Comparison of ENCODE assay signal across 9 cellular contexts in genomic region chr15:42493694-42494093, GRCh38. TPM values are rescaled to one million over a fixed set of nuclear protein-coding genes. Genes with fewer than 3 reads are reported as not detected.
A peak's percentile ranks its signal among the peaks of the same experiment; 100 is the strongest.
DNase-seq lines count a peak whose midpoint lies in the region; ATAC-seq and TF ChIP-seq lines count a peak whose summit lies in the region.
"Had no signal": no experiment of that assay in that cellular context is flagged by ENCODE, and none has a peak within 500 bp of the region (broad histone marks: within the 10 kb centered on the region; RNA-seq: fewer than 3 reads in every experiment).

No MANE protein-coding gene starts in this region.

- H3K9ac ChIP-seq in OCI-LY3 (ENCODE audit: low read length), result no peak overlapping the region
- no peak overlapping the region for H3K9ac ChIP-seq in mesendoderm (ENCODE audit: low read length)

- peaks cover 46% of the 10 kb centered on the region for H3K79me2 ChIP-seq in OCI-LY3 (ENCODE audit: low read length)
- H3K79me2 ChIP-seq in mesendoderm (ENCODE audit: control insufficient read depth, insufficient read depth, low read length), result peaks cover 4% of the 10 kb centered on the region

- in situ Hi-C loops in gastrocnemius medialis (cut with MboI; ENCODE audit: low sequenced_read_pairs in 4 of 4), result no loop called here

- peaks cover 2% of the 10 kb centered on the region for H3K79me1 ChIP-seq in mesendoderm (ENCODE audit: low read length)

- no peak overlapping the region for H4K5ac ChIP-seq in mesendoderm (ENCODE audit: low read length)

- no peak for TF ChIP-seq CTCF in OCI-LY3 (IDR thresholded peaks at IDR 0.05; ENCODE audit: low read depth, low read length)
- no peak for TF ChIP-seq CTCF in coronary artery (IDR thresholded peaks at IDR 0.05)
- TF ChIP-seq CTCF in gastrocnemius medialis (IDR thresholded peaks at IDR 0.05 in 4 of 5, conservative IDR thresholded peaks at IDR 0.05 in 1 of 5), result no peak

- H2BK120ac ChIP-seq in mesendoderm (ENCODE audit: low read depth, low read length), result no peak overlapping the region

- no CpG with 5 or more reads among the region's 1 CpG for WGBS in mesendoderm (ENCODE audit: extremely low coverage, insufficient coverage, low lambda C conversion rate)

- DNase-seq in SIG-M5 treated with dmso at 0.1 percent for 504 hours (lab: John Stamatoyannopoulos, UW; ENCODE audit: unreplicated experiment), result peak; percentile 69
- DNase-seq in SIG-M5 (lab: John Stamatoyannopoulos, UW), result no peak
- no peak for DNase-seq in coronary artery (ENCODE audit: low spot score)
- no peak for DNase-seq in gastrocnemius medialis
- no peak for DNase-seq in HT-29 (ENCODE audit: low spot score)
- DNase-seq in mesendoderm, result no peak
- no peak for DNase-seq in MG63
- DNase-seq: 8988T had no signal

- H3K4me3 ChIP-seq in OCI-LY3 (ENCODE audit: low read length), result no peak overlapping the region
- H3K4me3 ChIP-seq in coronary artery, result no peak overlapping the region
- no peak overlapping the region for H3K4me3 ChIP-seq in gastrocnemius medialis
- H3K4me3 ChIP-seq in mesendoderm (ENCODE audit: low read length), result no peak overlapping the region
- H3K4me3 ChIP-seq in MG63, result no peak overlapping the region

- no peak overlapping the region for H3K56ac ChIP-seq in mesendoderm (ENCODE audit: low read length)

- no peak overlapping the region for H2BK15ac ChIP-seq in mesendoderm (replicated peaks; ENCODE audit: low read depth)

- H4K20me1 ChIP-seq in OCI-LY3 (ENCODE audit: insufficient read depth, low read length), result no peaks in the 10 kb centered on the region

- no peak overlapping the region for H4K8ac ChIP-seq in mesendoderm (ENCODE audit: low read depth, low read length)

- TF ChIP-seq POLR2A in gastrocnemius medialis (IDR thresholded peaks at IDR 0.05), result no peak

- H3K4ac ChIP-seq in mesendoderm (ENCODE audit: low read depth, low read length), result no peak overlapping the region

- H3K4me1 ChIP-seq in OCI-LY3 (ENCODE audit: low read length) (peaks cover 25% of the 10 kb centered on the region), gastrocnemius medialis (peaks cover 38 to 41% of the 10 kb centered on the region in 2 donors), mesendoderm (ENCODE audit: control insufficient read depth, low read depth, low read length) (peaks cover 2% of the 10 kb centered on the region)

- no peak overlapping the region for H3K27ac ChIP-seq in OCI-LY3 (ENCODE audit: low read length)
- peak overlapping the region; percentile 24 to 85 for H3K27ac ChIP-seq in coronary artery
- H3K27ac ChIP-seq in gastrocnemius medialis, result peak overlapping the region; percentile 88 to 97 (median 96)
- H3K27ac ChIP-seq in mesendoderm (ENCODE audit: low read depth, low read length), result no peak overlapping the region

- no peak overlapping the region for H3K18ac ChIP-seq in mesendoderm (ENCODE audit: low read length)

- no peak overlapping the region for H3K23ac ChIP-seq in mesendoderm (ENCODE audit: low read length)

- intact Hi-C loops in gastrocnemius medialis (cut with DNase I; ENCODE audit: low total_unique reads), result loop anchor here (2.0 to 5.0 kb wide), 2 partner anchors 159 to 221 kb away; partner anchors contain the start of genes GANC and TMEM87A

- H2AFZ ChIP-seq in OCI-LY3 (ENCODE audit: low read depth, low read length), result peak overlapping the region; percentile 84; the same call in 1 of the 2 replicates

- no peak overlapping the region for H2BK5ac ChIP-seq in mesendoderm (ENCODE audit: low read length)

- H2AK5ac ChIP-seq in mesendoderm (ENCODE audit: low read length), result no peak overlapping the region

- ATAC-seq in gastrocnemius medialis, result no peak

- H3K27me3 ChIP-seq in OCI-LY3 (ENCODE audit: low read depth, low read length) (no peaks in the 10 kb centered on the region), gastrocnemius medialis (no peaks in the 10 kb centered on the region), mesendoderm (ENCODE audit: insufficient read depth, low read length, poor library complexity) (no peaks in the 10 kb centered on the region), MG63 (no peaks in the 10 kb centered on the region)

- H3K36me3 ChIP-seq in OCI-LY3 (replicated peaks; ENCODE audit: low read depth, low read length) (no peaks in the 10 kb centered on the region), gastrocnemius medialis (no peaks in the 10 kb centered on the region), mesendoderm (ENCODE audit: control insufficient read depth, insufficient read depth, low read length) (no peaks in the 10 kb centered on the region), MG63 (peaks cover 5% of the 10 kb centered on the region)

- H3K4me2 ChIP-seq in OCI-LY3 (ENCODE audit: low read length) (peak overlapping the region; percentile 20), mesendoderm (ENCODE audit: low read length) (no peak overlapping the region)

- H3K9me3 ChIP-seq in OCI-LY3 (ENCODE audit: insufficient read depth, low read length) (no peaks in the 10 kb centered on the region), gastrocnemius medialis (no peaks in the 10 kb centered on the region), MG63 (no peaks in the 10 kb centered on the region)

RNA-seq across cellular contexts. Expression of gene SNAP23, which starts 1.7 kb away (rescaled TPM):
- total RNA-seq in gastrocnemius medialis, result 10 to 100 TPM; 26.7 to 74.3 (median 40.2) TPM
- total RNA-seq in HT-29 (2014; rRNA removed; shearing (Covaris generic)), result 30.2 and 39.5 TPM in 2 replicates
- polyA plus RNA-seq in mesendoderm (2013, experiment 1 of 2), result 46.7 TPM
- 49.0 TPM for polyA plus RNA-seq in mesendoderm (2013, experiment 2 of 2)
- 49.3 and 52.1 TPM in 2 replicates for total RNA-seq in MG63 (2014; rRNA removed; shearing (Covaris generic); ENCODE audit: low replicate concordance)

RNA-seq across cellular contexts. Expression of gene ZNF106, which starts 2.8 kb away (rescaled TPM):
- 100 to 1,000 TPM; 340 to 487 (median 414) TPM for total RNA-seq in gastrocnemius medialis
- total RNA-seq in HT-29 (2014; rRNA removed; shearing (Covaris generic)), result 23.4 and 24.9 TPM in 2 replicates
- 21.8 TPM for polyA plus RNA-seq in mesendoderm (2013, experiment 1 of 2)
- polyA plus RNA-seq in mesendoderm (2013, experiment 2 of 2), result 21.5 TPM
- 22.6 and 26.7 TPM in 2 replicates for total RNA-seq in MG63 (2014; rRNA removed; shearing (Covaris generic); ENCODE audit: low replicate concordance)

RNA-seq across cellular contexts. Expression of gene LRRC57, which starts 54.9 kb away (rescaled TPM):
- total RNA-seq in gastrocnemius medialis, result 10 to 100 TPM in 2 of 4 donors, 1 to 10 TPM in 2; 6.0 to 15.4 (median 10.0) TPM
- 10.8 and 11.3 TPM in 2 replicates for total RNA-seq in HT-29 (2014; rRNA removed; shearing (Covaris generic))
- polyA plus RNA-seq in mesendoderm (2013, experiment 1 of 2), result 7.5 TPM
- 7.3 TPM for polyA plus RNA-seq in mesendoderm (2013, experiment 2 of 2)
- 5.8 and 6.1 TPM in 2 replicates for total RNA-seq in MG63 (2014; rRNA removed; shearing (Covaris generic); ENCODE audit: low replicate concordance)

RNA-seq across cellular contexts. Expression of gene HAUS2, which starts 54.9 kb away (rescaled TPM):
- 10 to 100 TPM; 24.7 to 31.9 (median 27.8) TPM for total RNA-seq in gastrocnemius medialis
- total RNA-seq in HT-29 (2014; rRNA removed; shearing (Covaris generic)), result 12.0 and 24.0 TPM in 2 replicates
- 22.2 TPM for polyA plus RNA-seq in mesendoderm (2013, experiment 1 of 2)
- 20.1 TPM for polyA plus RNA-seq in mesendoderm (2013, experiment 2 of 2)
- 17.1 and 20.0 TPM in 2 replicates for total RNA-seq in MG63 (2014; rRNA removed; shearing (Covaris generic); ENCODE audit: low replicate concordance)

Comparison
In these comparisons a context has a peak if more than half of its experiments do, and no peak if none do; other contexts are left out.
1. H3K27ac ChIP-seq: peak in coronary artery (2 of 2) and gastrocnemius medialis (4 of 4); none in OCI-LY3 (single experiment) and mesendoderm (single experiment).
2. RNA of gene ZNF106, which starts 2.8 kb away (total RNA-seq): 340 to 487 TPM in gastrocnemius medialis; 23.4 to 24.9 TPM in HT-29 and 22.6 to 26.7 TPM in MG63; every median in the first group is over 10 times any median in the second.